13 cellular contexts compared by ENCODE assay signal in genomic region chr3:172257638-172258400, GRCh38.
DNase-seq lines count a peak whose midpoint lies in the region; ATAC-seq and TF ChIP-seq lines count a peak whose summit lies in the region.
"Had no signal": no experiment of that assay in that cellular context is flagged by ENCODE, and none has a peak within 500 bp of the region (broad histone marks: within the 10 kb centered on the region; RNA-seq: fewer than 3 reads in every experiment).

No MANE protein-coding gene starts in this region.

- H3K4me2 ChIP-seq in Karpas-422 (ENCODE audit: low read depth, low read length, poor library complexity, severe bottlenecking), result no peak overlapping the region

- TF ChIP-seq POLR2A in gastroesophageal sphincter (IDR thresholded peaks at IDR 0.05), result no peak

- peaks cover 69 to 88% of the 10 kb centered on the region in 2 donors for H3K36me3 Mint-ChIP-seq in CD14-positive monocyte
- peaks cover 0 to 4% of the 10 kb centered on the region in 2 donors for H3K36me3 Mint-ChIP-seq in activated T-cell treated with anti-CD3 and anti-CD28 coated beads, Interleukin-2, amount 50 U/mL, for 72 hours (ENCODE audit: insufficient read depth in 2 of 2)

- H3K4me1 Mint-ChIP-seq in CD14-positive monocyte, result peaks cover 11% of the 10 kb centered on the region
- H3K4me1 Mint-ChIP-seq in activated T-cell treated with anti-CD3 and anti-CD28 coated beads, Interleukin-2, amount 50 U/mL, for 72 hours (ENCODE audit: low read depth), result peaks cover 7% of the 10 kb centered on the region

- no peaks in the 10 kb centered on the region for H4K20me1 ChIP-seq in Karpas-422 (ENCODE audit: insufficient read depth, low read depth, low read length)

- H3K27ac ChIP-seq in gastroesophageal sphincter (peak overlapping the region; percentile 81 to 97 (median 88)), Karpas-422 (ENCODE audit: low read length) (no peak overlapping the region)

- no peak overlapping the region for H2AFZ ChIP-seq in Karpas-422 (ENCODE audit: low read length)

- no peak for ATAC-seq in gastroesophageal sphincter
- ATAC-seq in activated T-cell treated with anti-CD3 and anti-CD28 coated beads, Interleukin-2, amount 50 U/mL, for 72 hours (replicated peaks in 1 of 2), result no peak

- H3K4me1 ChIP-seq in adipocyte (ENCODE audit: control insufficient read depth, insufficient read depth, low read length), result peaks cover 73% of the 10 kb centered on the region
- H3K4me1 ChIP-seq in gastroesophageal sphincter, result peaks cover 40 to 79% (median 53%) of the 10 kb centered on the region in 3 donors
- no peaks in the 10 kb centered on the region for H3K4me1 ChIP-seq in Karpas-422 (ENCODE audit: low read length)

- peak overlapping the region in 5 of 7 donors; percentile 10 to 86 (median 58) for H3K27ac Mint-ChIP-seq in CD14-positive monocyte
- no peak overlapping the region for H3K27ac Mint-ChIP-seq in activated T-cell treated with anti-CD3 and anti-CD28 coated beads, Interleukin-2, amount 50 U/mL, for 72 hours
- H3K27ac Mint-ChIP-seq: activated naive CD8-positive, alpha-beta T cell treated with anti-CD3 and anti-CD28 coated beads, Interleukin-2, amount 10 ng/mL, durations not matched to agents 7 days and 5 days had no signal

- 72 to 74% methylated on average over 6 to 8 of the region's 8 CpGs for WGBS in gastroesophageal sphincter (ENCODE audit: low coverage in 1 of 2), 2 donors

- no peak for TF ChIP-seq EP300 in gastroesophageal sphincter (IDR thresholded peaks at IDR 0.05)

- H3K27me3 ChIP-seq in adipocyte (replicated peaks; ENCODE audit: control insufficient read depth, insufficient read depth, low read length) (no peaks in the 10 kb centered on the region), gastroesophageal sphincter (no peaks in the 10 kb centered on the region), Karpas-422 (ENCODE audit: low read length) (no peaks in the 10 kb centered on the region)

- intact Hi-C loops in CD14-positive monocyte (cut with micrococcal nuclease), result no loop called here

- no peaks in the 10 kb centered on the region for H3K79me2 ChIP-seq in Karpas-422 (ENCODE audit: low read length)

- DNase-seq in CD14-positive monocyte (ENCODE audit: low spot score) (no peak), adipocyte (ENCODE audit: low read depth) (peak; percentile 64), renal cortical epithelial cell (ENCODE audit: low read depth) (peak; percentile 84), Karpas-422 (no peak), NCI-H146 (lab: John Stamatoyannopoulos, UW) (no peak)
- DNase-seq in activated naive CD4-positive, alpha-beta T cell (lab: John Stamatoyannopoulos, UW), result no peak
- no peak for DNase-seq in activated T-cell treated with anti-CD3 and anti-CD28 coated beads, Interleukin-2, amount 50 U/mL, for 72 hours
- DNase-seq: activated CD8-positive, alpha-beta memory T cell treated with anti-CD3 and anti-CD28 coated beads for 24 hours; activated naive CD8-positive, alpha-beta T cell treated with anti-CD3 and anti-CD28 coated beads, Interleukin-2, amount 10 ng/mL, durations not matched to agents 7 days and 5 days; H7; NCI-H1092; NCI-H510A treated with DMSO at 0.1 percent for 48 hours had no signal

- no peaks in the 10 kb centered on the region for H3K9me3 ChIP-seq in adipocyte (ENCODE audit: control insufficient read depth, low read length)
- no peaks in the 10 kb centered on the region for H3K9me3 ChIP-seq in gastroesophageal sphincter
- H3K9me3 ChIP-seq in Karpas-422 (ENCODE audit: low read length), result no peaks in the 10 kb centered on the region

- H3K4me3 ChIP-seq in adipocyte (ENCODE audit: low read length) (no peak overlapping the region), gastroesophageal sphincter (no peak overlapping the region), Karpas-422 (ENCODE audit: low read length) (no peak overlapping the region)

- H3K36me3 ChIP-seq in adipocyte (ENCODE audit: control insufficient read depth, insufficient read depth, low read length, severe bottlenecking) (peaks cover 48% of the 10 kb centered on the region), gastroesophageal sphincter (peaks cover 0 to 6% of the 10 kb centered on the region in 2 donors), Karpas-422 (ENCODE audit: insufficient read depth, low read length) (no peaks in the 10 kb centered on the region)

- H3K9me2 ChIP-seq in Karpas-422 (replicated peaks; ENCODE audit: insufficient read depth, low read length), result no peaks in the 10 kb centered on the region

- H3K4me3 Mint-ChIP-seq in CD14-positive monocyte, result no peak overlapping the region
- H3K4me3 Mint-ChIP-seq in activated T-cell treated with anti-CD3 and anti-CD28 coated beads, Interleukin-2, amount 50 U/mL, for 72 hours, result no peak overlapping the region
- H3K4me3 Mint-ChIP-seq: activated naive CD8-positive, alpha-beta T cell treated with anti-CD3 and anti-CD28 coated beads, Interleukin-2, amount 10 ng/mL, durations not matched to agents 7 days and 5 days had no signal

- H3K27me3 Mint-ChIP-seq in CD14-positive monocyte (ENCODE audit: low read depth in 3 of 3), result no peaks in the 10 kb centered on the region
- no peaks in the 10 kb centered on the region for H3K27me3 Mint-ChIP-seq in activated T-cell treated with anti-CD3 and anti-CD28 coated beads, Interleukin-2, amount 50 U/mL, for 72 hours (ENCODE audit: low read depth)
- H3K27me3 Mint-ChIP-seq: activated naive CD8-positive, alpha-beta T cell treated with anti-CD3 and anti-CD28 coated beads, Interleukin-2, amount 10 ng/mL, durations not matched to agents 7 days and 5 days had no signal

- H3K9ac ChIP-seq in adipocyte (ENCODE audit: low read length) (no peak overlapping the region), Karpas-422 (ENCODE audit: low read length) (no peak overlapping the region)

- no peaks in the 10 kb centered on the region for H3K9me3 Mint-ChIP-seq in CD14-positive monocyte
- H3K9me3 Mint-ChIP-seq in activated T-cell treated with anti-CD3 and anti-CD28 coated beads, Interleukin-2, amount 50 U/mL, for 72 hours, result no peaks in the 10 kb centered on the region
- H3K9me3 Mint-ChIP-seq: activated naive CD8-positive, alpha-beta T cell treated with anti-CD3 and anti-CD28 coated beads, Interleukin-2, amount 10 ng/mL, durations not matched to agents 7 days and 5 days had no signal

- TF ChIP-seq CTCF in CD14-positive monocyte (IDR thresholded peaks at IDR 0.05) (no peak), gastroesophageal sphincter (IDR thresholded peaks at IDR 0.05) (no peak)

Comparison
In these comparisons a context has a peak if more than half of its experiments do, and no peak if none do; other contexts are left out.
1. DNase-seq: peak in adipocyte (single experiment) and renal cortical epithelial cell (single experiment); none in CD14-positive monocyte (single experiment), activated naive CD4-positive, alpha-beta T cell (0 of 4), Karpas-422 (single experiment), NCI-H146 (single experiment) and activated T-cell treated with anti-CD3 and anti-CD28 coated beads, Interleukin-2, amount 50 U/mL, for 72 hours (0 of 2).